In the genomic region with DNA sequence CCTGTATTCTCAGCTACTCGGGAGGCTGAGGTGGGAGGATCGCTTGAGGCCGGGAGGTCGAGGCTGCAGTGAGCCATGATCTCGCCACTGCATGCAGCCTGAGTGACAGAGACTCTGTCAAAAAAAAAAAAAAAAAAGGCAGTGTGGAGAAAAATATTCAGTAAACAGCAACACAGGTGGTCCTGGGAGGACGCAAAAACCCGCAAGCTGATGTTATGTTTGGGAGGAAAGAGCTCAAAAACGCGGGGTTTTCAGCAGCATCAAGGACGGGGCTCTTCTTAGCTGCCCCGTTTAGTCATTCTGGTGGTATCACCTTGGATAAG, we compare ENCODE assay signal across 8 cellular contexts. TPM values are rescaled to one million over a fixed set of nuclear protein-coding genes. Genes with fewer than 3 reads are reported as not detected.
A peak's percentile ranks its signal among the peaks of the same experiment; 100 is the strongest.
DNase-seq lines count a peak whose midpoint lies in the region; ATAC-seq and TF ChIP-seq lines count a peak whose summit lies in the region.

No MANE protein-coding gene starts in this region.

- peaks cover 3% of the 10 kb centered on the region for H3K79me2 ChIP-seq in mammary epithelial cell (ENCODE audit: insufficient read depth, low read length)

- no peaks in the 10 kb centered on the region for H4K20me1 ChIP-seq in mammary epithelial cell (ENCODE audit: insufficient read depth, low read length)

- H3K4me2 ChIP-seq in mammary epithelial cell (ENCODE audit: insufficient read depth, low read depth, low read length): peak overlapping the region; percentile 84

- in situ Hi-C loops in mammary epithelial cell (cut with MboI; ENCODE audit: low sequenced_read_pairs in 2 of 2): loop anchor here in 1 of 2 donors (5.0 to 25.0 kb wide), 2 partner anchors 108 to 488 kb away; partner anchors contain the start of gene TNNT1

- peaks cover 20% of the 10 kb centered on the region for H3K36me3 Mint-ChIP-seq in HFFc6 (ENCODE audit: low read depth)

- H3K9ac ChIP-seq in mammary epithelial cell (ENCODE audit: insufficient read depth, low read length) (no peak overlapping the region), mucosa of rectum (ENCODE audit: low read depth in 1 of 2, low read length in 2 of 2) (peak overlapping the region in 1 of 2 donors; percentile 54)

- peaks cover 3% of the 10 kb centered on the region; the same call in 1 of the 2 replicates for H3K27me3 Mint-ChIP-seq in HFFc6 (ENCODE audit: insufficient read depth)

- peak overlapping the region; percentile 86 for H3K27ac ChIP-seq in 22Rv1
- H3K27ac ChIP-seq in mammary epithelial cell (ENCODE audit: insufficient read depth, low read depth, low read length): peak overlapping the region; percentile 39
- H3K27ac ChIP-seq in mucosa of rectum (ENCODE audit: low read depth in 2 of 2, low read length in 2 of 2): peak overlapping the region; percentile 96 to 97

- peak overlapping the region; percentile 88 for H3K4me3 Mint-ChIP-seq in HFFc6

- H3K4me3 ChIP-seq in mammary epithelial cell (replicated peaks in 1 of 3; ENCODE audit: insufficient read depth in 1 of 3, low read depth in 2 of 3, low read length in 3 of 3) (peak overlapping the region; percentile 43 to 76 (median 54)), mucosa of rectum (ENCODE audit: low read length in 2 of 2) (peak overlapping the region; percentile 64 to 85)

- peak overlapping the region; percentile 90 for H2AFZ ChIP-seq in mammary epithelial cell (ENCODE audit: low read depth, low read length)

- no peaks in the 10 kb centered on the region; the same call in 1 of the 2 replicates for H3K9me3 Mint-ChIP-seq in HFFc6

- H3K9me3 ChIP-seq in mammary epithelial cell (replicated peaks; ENCODE audit: insufficient read depth, low read length) (no peaks in the 10 kb centered on the region), mucosa of rectum (ENCODE audit: control insufficient read depth in 2 of 2, low read length in 2 of 2) (no peaks in the 10 kb centered on the region)

- dilution Hi-C loops in mammary epithelial cell (cut with HindIII; ENCODE audit: low sequenced_read_pairs): no loop called here

- peaks cover 4% of the 10 kb centered on the region for H3K4me1 ChIP-seq in mammary epithelial cell (ENCODE audit: insufficient read depth, low read length)
- peaks cover 0 to 4% of the 10 kb centered on the region in 2 donors for H3K4me1 ChIP-seq in mucosa of rectum (ENCODE audit: control insufficient read depth in 2 of 2, insufficient read depth in 2 of 2, low read length in 2 of 2)

- TF ChIP-seq CTCF in 22Rv1 (IDR thresholded peaks at IDR 0.05) (no peak), HFFc6 (IDR thresholded peaks at IDR 0.05) (no peak), mammary epithelial cell (conservative IDR thresholded peaks at IDR 0.05 in 1 of 2, IDR thresholded peaks at IDR 0.05 in 1 of 2; ENCODE audit: extremely low read depth in 1 of 2, insufficient read depth in 1 of 2, low read depth in 1 of 2, low read length in 2 of 2) (no peak)

- H3K4me1 Mint-ChIP-seq in HFFc6 (ENCODE audit: low read depth): peaks cover 23% of the 10 kb centered on the region

- no peaks in the 10 kb centered on the region for H3K27me3 ChIP-seq in mammary epithelial cell (ENCODE audit: insufficient read depth, low read length)
- H3K27me3 ChIP-seq in mucosa of rectum (ENCODE audit: control insufficient read depth in 2 of 2, insufficient read depth in 2 of 2, low read length in 2 of 2): no peaks in the 10 kb centered on the region

- intact Hi-C loops in mammary epithelial cell (cut with micrococcal nuclease): no loop called here

- no peaks in the 10 kb centered on the region for H3K36me3 ChIP-seq in mammary epithelial cell (ENCODE audit: insufficient read depth, low read length)
- H3K36me3 ChIP-seq in mucosa of rectum (ENCODE audit: control insufficient read depth in 2 of 2, insufficient read depth in 2 of 2, low read length in 2 of 2): peaks cover 0 to 12% of the 10 kb centered on the region in 2 donors

- TSS peak; percentile 46 for BruUV-seq in mammary epithelial cell (replicated peaks; lab: Mats Ljungman, UMichigan)

- 23% methylated on average over 10 of the region's 11 CpGs for WGBS in mammary epithelial cell (ENCODE audit: low coverage, missing lambda C conversion rate)

- DNase-seq in HFFc6 (no peak), mammary epithelial cell (no peak), NCI-H128 (lab: John Stamatoyannopoulos, UW; ENCODE audit: unreplicated experiment) (no peak), pons (ENCODE audit: low spot score) (no peak)

- peak overlapping the region; percentile 96 for H3K27ac Mint-ChIP-seq in HFFc6

- CTCF ChIA-PET in mammary epithelial cell (lab: Charles Lee; ENCODE audit: low non-redundant PET): interaction anchor here (0.7 kb wide), 1 partner anchor 18 kb away, joined by 9 read pairs; no protein-coding TSS in a partner anchor

- no peak for ATAC-seq in GM21717 (IDR thresholded peaks at IDR 0.05; ENCODE audit: unreplicated experiment)
- ATAC-seq in GM18858 (IDR thresholded peaks at IDR 0.05; ENCODE audit: unreplicated experiment): no peak

RNA-seq across cellular contexts. Expression of gene ZNF784, which starts 0.6 kb away (rescaled TPM):
- total RNA-seq in HFFc6 (2021; fragmentation: NEBNext Ultra II Directional; extraction: Animal tissue kit (Norgen Biotek cat#: 25700)): 1 to 10 TPM; 4.6 to 5.3 (median 4.8) TPM
- total RNA-seq in mammary epithelial cell: 1 to 10 TPM; 4.2 to 6.1 TPM
- polyA plus RNA-seq in mammary epithelial cell: 2.7 TPM
- 6.7 TPM for polyA minus RNA-seq in mammary epithelial cell

RNA-seq across cellular contexts. Expression of gene ZNF580, which starts 15.8 kb away (rescaled TPM):
- total RNA-seq in HFFc6 (2021; fragmentation: NEBNext Ultra II Directional; extraction: Animal tissue kit (Norgen Biotek cat#: 25700)): 10 to 100 TPM; 51.0 to 60.5 (median 57.7) TPM
- total RNA-seq in mammary epithelial cell: 10 to 100 TPM in 1 of 2 donors, 1 to 10 TPM in 1; 7.5 to 30.1 TPM
- 6.7 TPM for polyA plus RNA-seq in mammary epithelial cell
- 42.1 TPM for polyA minus RNA-seq in mammary epithelial cell

RNA-seq across cellular contexts. Expression of gene ZNF581, which starts 18.5 kb away (rescaled TPM):
- 10 to 100 TPM; 20.1 to 25.8 (median 21.9) TPM for total RNA-seq in HFFc6 (2021; fragmentation: NEBNext Ultra II Directional; extraction: Animal tissue kit (Norgen Biotek cat#: 25700))
- total RNA-seq in mammary epithelial cell: 10 to 100 TPM; 19.8 to 30.4 TPM
- polyA plus RNA-seq in mammary epithelial cell: 18.4 TPM
- polyA minus RNA-seq in mammary epithelial cell: 13.3 TPM

RNA-seq across cellular contexts. Expression of gene ZNF865, which starts 19.5 kb away (rescaled TPM):
- 10 to 100 TPM; 13.3 to 14.1 (median 13.8) TPM for total RNA-seq in HFFc6 (2021; fragmentation: NEBNext Ultra II Directional; extraction: Animal tissue kit (Norgen Biotek cat#: 25700))
- 1 to 10 TPM; 1.5 to 8.8 TPM for total RNA-seq in mammary epithelial cell
- polyA plus RNA-seq in mammary epithelial cell: 2.1 TPM
- 2.9 TPM for polyA minus RNA-seq in mammary epithelial cell

RNA-seq across cellular contexts. Expression of gene CCDC106, which starts 23.0 kb away (rescaled TPM):
- 10 to 100 TPM; 12.9 to 17.4 (median 14.0) TPM for total RNA-seq in HFFc6 (2021; fragmentation: NEBNext Ultra II Directional; extraction: Animal tissue kit (Norgen Biotek cat#: 25700))
- total RNA-seq in mammary epithelial cell: 1 to 10 TPM; 5.5 to 7.0 TPM
- 2.0 TPM for polyA plus RNA-seq in mammary epithelial cell
- polyA minus RNA-seq in mammary epithelial cell: 0.31 TPM

Comparison
In these comparisons a context has a peak if more than half of its experiments do, and no peak if none do; other contexts are left out.
1. H3K27ac ChIP-seq: peak in every context shown above with its lines; median percentile 96 in mucosa of rectum; 86 in 22Rv1; 39 in mammary epithelial cell.